Comparison of ENCODE assay signal across 33 cellular contexts in the genomic region with DNA sequence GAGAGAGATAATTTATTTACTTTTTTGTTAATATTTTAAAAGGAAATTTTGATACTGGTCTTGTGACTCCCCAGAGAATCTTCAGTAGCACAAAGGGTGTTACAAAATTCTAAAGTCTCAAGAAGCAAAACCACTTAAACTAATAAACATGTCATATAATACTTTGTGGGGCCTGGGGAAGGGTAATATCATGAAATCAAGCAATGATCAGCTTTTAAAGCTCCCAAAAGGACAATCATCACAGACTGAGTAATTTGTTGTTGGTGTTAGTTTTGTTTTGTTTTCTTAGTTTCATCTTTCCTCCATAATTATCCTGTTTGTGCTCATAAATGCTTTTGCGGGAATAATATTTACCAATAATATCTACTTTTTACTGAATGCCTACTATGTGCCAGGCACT. TPM values are rescaled to one million over a fixed set of nuclear protein-coding genes. Genes with fewer than 3 reads are reported as not detected.
"Had no signal": no experiment of that assay in that cellular context is flagged by ENCODE, and none has a peak within 500 bp of the region (broad histone marks: within the 10 kb centered on the region; RNA-seq: fewer than 3 reads in every experiment).

No MANE protein-coding gene starts in this region.

- H3K9me3 ChIP-seq: adrenal gland, body of pancreas, colonic mucosa, esophagus squamous epithelium, gastrocnemius medialis, heart left ventricle had no signal

- H3K27me3 ChIP-seq: adrenal gland, body of pancreas, colonic mucosa, esophagus squamous epithelium, gastrocnemius medialis, heart left ventricle had no signal

- H3K36me3 ChIP-seq: adrenal gland, colonic mucosa, esophagus squamous epithelium, gastrocnemius medialis, heart left ventricle had no signal

- H3K4me3 ChIP-seq: adrenal gland, body of pancreas, colonic mucosa, esophagus squamous epithelium, gastrocnemius medialis, heart left ventricle had no signal

- H3K4me1 ChIP-seq: adrenal gland, body of pancreas, colonic mucosa, esophagus squamous epithelium, foreskin keratinocyte, gastrocnemius medialis, heart left ventricle had no signal

- DNase-seq: activated CD4-positive, alpha-beta T cell treated with anti-CD3 and anti-CD28 coated beads for 48 hours; activated CD4-positive, alpha-beta T cell treated with anti-CD3 and anti-CD28 coated beads, Interleukin-2, amount 50 U/mL, for 1 hour; activated CD4-positive, alpha-beta T cell treated with anti-CD3 and anti-CD28 coated beads, Interleukin-2, amount 50 U/mL, for 48 hours; activated CD8-positive, alpha-beta memory T cell treated with anti-CD3 and anti-CD28 coated beads for 24 hours; activated CD8-positive, alpha-beta T cell treated with anti-CD3 and anti-CD28 coated beads for 36 hours; activated effector memory CD4-positive, alpha-beta T cell treated with Interleukin-2 at 50 U/mL for 16 hours; activated gamma-delta T cell treated with Interleukin-2 at 50 U/mL for 16 hours; activated naive CD4-positive, alpha-beta T cell treated with anti-CD3 and anti-CD28 coated beads, Interleukin-2, amount 50 U/mL, for 16 hours; activated naive CD4-positive, alpha-beta T cell treated with Interleukin-2 at 50 U/mL for 16 hours; activated naive CD8-positive, alpha-beta T cell treated with anti-CD3 and anti-CD28 coated beads for 36 hours; activated naive CD8-positive, alpha-beta T cell treated with anti-CD3 and anti-CD28 coated beads, Interleukin-2, amount 50 U/mL, for 24 hours; activated T-cell treated with anti-CD3 and anti-CD28 coated beads, Interleukin-2, amount 50 U/mL, for 4 hours; adrenal gland; amygdala; aorta; body of pancreas; caudate nucleus; colonic mucosa; effector CD8-positive, alpha-beta T cell; esophagus squamous epithelium; foreskin keratinocyte; gastrocnemius medialis; glutamatergic neuron; heart left ventricle; T-helper 1 cell; T-helper 2 cell had no signal

- H3K27ac ChIP-seq: adrenal gland, body of pancreas, colonic mucosa, epithelial cell of prostate, esophagus squamous epithelium, foreskin keratinocyte, gastrocnemius medialis, heart left ventricle had no signal

- ATAC-seq: activated CD8-positive, alpha-beta T cell treated with anti-CD3 and anti-CD28 coated beads for 36 hours; activated naive CD8-positive, alpha-beta T cell treated with anti-CD3 and anti-CD28 coated beads, Interleukin-2, amount 50 U/mL, for 24 hours; activated T-cell treated with anti-CD3 and anti-CD28 coated beads, Interleukin-2, amount 50 U/mL, for 4 hours; activated T-helper 17 cell treated with anti-CD3 and anti-CD28 coated beads, Interleukin-2, amount 50 U/mL, for 72 hours; body of pancreas; foreskin keratinocyte; gastrocnemius medialis; heart left ventricle; WTC11 had no signal

RNA-seq across cellular contexts. Expression of gene TMEM212, which starts 55.0 kb away (rescaled TPM):
- total RNA-seq: activated CD8-positive, alpha-beta T cell treated with anti-CD3 and anti-CD28 coated beads for 36 hours; activated naive CD8-positive, alpha-beta T cell treated with anti-CD3 and anti-CD28 coated beads for 36 hours; activated T-cell treated with anti-CD3 and anti-CD28 coated beads, Interleukin-2, amount 50 U/mL, for 4 hours; activated T-helper 17 cell treated with anti-CD3 and anti-CD28 coated beads, Interleukin-2, amount 50 U/mL, for 72 hours; adrenal gland; aorta; body of pancreas; chondrocyte; colonic mucosa; dermis microvascular lymphatic vessel endothelial cell; endothelial cell of umbilical vein; esophagus squamous epithelium; foreskin keratinocyte; gastrocnemius medialis; heart left ventricle; WTC11 had no signal
- polyA plus RNA-seq: adrenal gland, aorta, endothelial cell of umbilical vein, esophagus, foreskin keratinocyte, heart left ventricle had no signal
